Comparison of ENCODE assay signal across 1 cellular context in genomic region chr14:93084866-93085857, GRCh38.
TF ChIP-seq lines count a peak whose summit lies in the region.

No MANE protein-coding gene starts in this region.

TF ChIP-seq in H1, 55 proteins besides CTCF, POLR2A, EP300 and RAD21:
- TF ChIP-seq KDM4A (IDR thresholded peaks at IDR 0.05; ENCODE audit: low read depth, low read length, severe bottlenecking) (no peak), EGR1 (IDR thresholded peaks at IDR 0.05; ENCODE audit: borderline replicate concordance, low read depth, low read length) (no peak), BACH1 (IDR thresholded peaks at IDR 0.05; ENCODE audit: low read length) (no peak), GABPA (IDR thresholded peaks at IDR 0.05; ENCODE audit: borderline replicate concordance, insufficient read depth, low read length) (no peak), SP4 (IDR thresholded peaks at IDR 0.05; ENCODE audit: low read length) (no peak), TBP (IDR thresholded peaks at IDR 0.05; ENCODE audit: low read depth, low read length) (no peak), ATF2 (IDR thresholded peaks at IDR 0.05; ENCODE audit: low read length) (no peak), JUND (IDR thresholded peaks at IDR 0.05; ENCODE audit: low read length) (no peak), RBBP5 (IDR thresholded peaks at IDR 0.05; ENCODE audit: borderline replicate concordance, low read depth, low read length) (no peak), JUN (IDR thresholded peaks at IDR 0.05; ENCODE audit: low read depth, low read length) (no peak), KDM5A (IDR thresholded peaks at IDR 0.05; ENCODE audit: low read length) (no peak), POU5F1 (IDR thresholded peaks at IDR 0.05; ENCODE audit: low read depth, low read length) (no peak), RNF2 (IDR thresholded peaks at IDR 0.05; ENCODE audit: borderline replicate concordance, low read depth, low read length, missing control alignments, poor library complexity, severe bottlenecking) (no peak), HDAC6 (IDR thresholded peaks at IDR 0.05; ENCODE audit: low read depth, low read length) (no peak), SIRT6 (IDR thresholded peaks at IDR 0.05; ENCODE audit: low read length) (no peak), CTBP2 (IDR thresholded peaks at IDR 0.05; ENCODE audit: borderline replicate concordance, insufficient read depth, insufficient read length, low read length) (no peak), HDAC2 (IDR thresholded peaks at IDR 0.05; ENCODE audit: borderline replicate concordance in 1 of 2, low read depth in 2 of 2, low read length in 2 of 2) (no peak), GTF2F1 (IDR thresholded peaks at IDR 0.05; ENCODE audit: borderline replicate concordance, low read depth, low read length) (no peak), EZH2 (IDR thresholded peaks at IDR 0.05; ENCODE audit: low read depth, low read length, severe bottlenecking) (no peak)
